Comparison of ENCODE assay signal across 19 cellular contexts in the genomic region with DNA sequence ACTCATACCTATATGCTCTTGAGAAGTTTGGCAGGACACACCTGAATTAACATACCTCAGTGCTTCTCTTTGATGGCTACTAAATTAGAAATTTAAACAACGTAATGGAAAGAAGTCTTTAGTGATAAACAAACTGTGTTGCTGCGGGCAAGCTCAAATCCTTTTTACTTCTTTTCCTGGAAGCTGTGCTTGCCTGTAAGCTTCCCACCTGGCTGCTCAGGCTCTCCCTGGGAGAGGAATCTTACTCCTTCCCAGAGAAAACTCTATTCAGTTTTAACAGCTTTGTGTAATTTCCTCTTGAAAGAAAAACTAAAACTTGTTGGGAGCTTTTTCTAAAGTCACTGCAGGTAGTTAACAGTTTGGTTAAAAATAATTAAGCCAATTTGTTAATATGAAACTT.
"Had no signal": no experiment of that assay in that cellular context is flagged by ENCODE, and none has a peak within 500 bp of the region (broad histone marks: within the 10 kb centered on the region; RNA-seq: fewer than 3 reads in every experiment).

No MANE protein-coding gene starts in this region.

- ATAC-seq: effector memory CD8-positive, alpha-beta T cell; foreskin keratinocyte; left lobe of liver; lower lobe of right lung; naive thymus-derived CD4-positive, alpha-beta T cell; stimulated activated naive B cell treated with anti-CD40 and anti-IgM and Interleukin-4, amounts not matched to agents 10 μg/mL and 1 μg/mL and 100 μg/mL, for 72 hours; stimulated activated naive CD8-positive, alpha-beta T cell treated with anti-CD3 and anti-CD28 coated beads, Interleukin-15, amount 100 ng/mL, for 72 hours had no signal

- H3K27me3 ChIP-seq: foreskin keratinocyte, hepatocyte, right atrium auricular region, sigmoid colon, testis, transverse colon had no signal

- H3K4me2 ChIP-seq: hepatocyte had no signal

- DNase-seq: cerebellar nuclear complex; effector memory CD8-positive, alpha-beta T cell; erythroblast; foreskin keratinocyte; head of caudate nucleus; kidney glomerular epithelial cell; lower lobe of right lung; naive thymus-derived CD4-positive, alpha-beta T cell; sigmoid colon; stimulated activated CD4-positive, alpha-beta T cell treated with anti-CD3 and anti-CD28 coated beads, Interleukin-2, amount 100 ng/mL, for 24 hours; stimulated activated CD4-positive, alpha-beta T cell treated with anti-CD3 and anti-CD28 coated beads, Interleukin-4, amount 100 ng/mL, for 4 hours; stimulated activated naive B cell treated with anti-CD40 and anti-IgM and Interleukin-4, amounts not matched to agents 10 μg/mL and 1 μg/mL and 100 μg/mL, for 72 hours; stimulated activated naive CD8-positive, alpha-beta T cell treated with anti-CD3 and anti-CD28 coated beads, Interleukin-15, amount 100 ng/mL, for 72 hours; testis; transverse colon had no signal

- H3K4me3 ChIP-seq: hepatocyte, lower lobe of right lung, right atrium auricular region, sigmoid colon, skin epidermis, testis, transverse colon had no signal

- H3K9me3 ChIP-seq: lower lobe of right lung, right atrium auricular region, testis, transverse colon had no signal

- H3K79me2 ChIP-seq: hepatocyte had no signal

- H3K4me1 ChIP-seq: foreskin keratinocyte, lower lobe of right lung, right atrium auricular region, sigmoid colon, testis, transverse colon had no signal

- H3K27ac ChIP-seq: foreskin keratinocyte, hepatocyte, lower lobe of right lung, right atrium auricular region, sigmoid colon, skin epidermis, testis, transverse colon had no signal

- H2AFZ ChIP-seq: hepatocyte had no signal

- H3K36me3 ChIP-seq: lower lobe of right lung, right atrium auricular region, sigmoid colon, transverse colon had no signal
